Comparison of ENCODE assay signal across 1 cellular context in the genomic region with DNA sequence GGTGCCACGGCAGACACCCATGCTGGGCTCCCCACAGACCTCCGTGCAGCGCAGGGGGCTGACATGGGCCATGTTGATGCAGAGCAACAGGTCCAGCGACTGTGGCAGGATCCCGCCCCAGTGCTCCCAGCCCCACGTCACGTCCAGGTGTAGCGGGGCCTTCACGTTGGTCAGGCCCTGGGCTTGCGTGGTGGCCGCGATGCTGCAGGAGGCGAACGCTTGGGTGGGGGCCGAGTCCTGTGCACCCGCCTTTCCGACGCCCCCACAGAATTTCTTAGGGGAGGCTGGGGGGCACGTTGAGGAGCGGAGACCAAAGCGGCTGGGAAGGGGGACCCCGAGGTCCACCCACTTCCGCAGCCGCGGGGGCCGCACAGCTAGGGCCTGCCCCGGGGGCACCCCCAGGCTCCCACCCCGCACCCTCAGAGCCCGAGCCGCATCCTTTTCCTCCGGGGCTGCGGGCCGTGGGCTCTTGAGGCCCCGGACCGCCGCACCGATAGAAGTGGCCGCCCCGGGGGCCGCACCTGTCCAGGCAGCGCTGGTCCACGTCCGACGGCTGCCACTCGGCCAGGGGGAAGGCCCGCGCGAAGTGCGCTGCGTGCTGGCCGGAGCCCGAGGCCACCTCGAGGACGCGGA.
TF ChIP-seq lines count a peak whose summit lies in the region.

No MANE protein-coding gene starts in this region.

TF ChIP-seq in HEK293T, 16 proteins besides CTCF, POLR2A, EP300 and RAD21:
- peak; percentile 58 for TF ChIP-seq L3MBTL2 (conservative IDR thresholded peaks at IDR 0.05)
- TF ChIP-seq CTBP1 (IDR thresholded peaks at IDR 0.05; ENCODE audit: borderline replicate concordance), result no peak
- no peak for TF ChIP-seq NFRKB (IDR thresholded peaks at IDR 0.05)
- TF ChIP-seq LEF1 (IDR thresholded peaks at IDR 0.05; ENCODE audit: borderline replicate concordance), result no peak
